ENCODE assay signal across 8 cellular contexts in genomic region chr13:49247722-49248432, GRCh38. TPM values are rescaled to one million over a fixed set of nuclear protein-coding genes. Genes with fewer than 3 reads are reported as not detected.
DNase-seq lines count a peak whose midpoint lies in the region; ATAC-seq and TF ChIP-seq lines count a peak whose summit lies in the region.

CDADC1 (plus strand) TSS chr13:49247925; CDS start chr13:49248038, 113 bp downstream.

- peak; percentile 86 for TF ChIP-seq POLR2A in right lobe of liver (IDR thresholded peaks at IDR 0.05)

- CTCF ChIA-PET in activated CD4-positive, alpha-beta memory T cell treated with anti-CD3 and anti-CD28 coated beads for 36 hours (lab: Charles Lee): interaction anchor here (1.0 to 2.9 kb wide), 8 partner anchors 8 to 44 kb away, joined by 3 to 33 read pairs (median 5); no protein-coding TSS in a partner anchor

- ATAC-seq in GM19328 (IDR thresholded peaks at IDR 0.05; ENCODE audit: unreplicated experiment) (peak; percentile 96), HG03521 (IDR thresholded peaks at IDR 0.05; ENCODE audit: unreplicated experiment) (peak; percentile 95), right lobe of liver (peak; percentile 96 to 98 (median 97))

- H3K4me1 Mint-ChIP-seq in activated CD4-positive, alpha-beta memory T cell treated with anti-CD3 and anti-CD28 coated beads for 36 hours (ENCODE audit: low read depth): peaks cover 34% of the 10 kb centered on the region

- POLR2A ChIA-PET in activated CD4-positive, alpha-beta memory T cell treated with anti-CD3 and anti-CD28 coated beads for 36 hours (lab: Charles Lee): interaction anchor here (0.8 to 2.5 kb wide), 7 partner anchors 10 to 272 kb away, joined by 3 to 13 read pairs (median 4); partner anchors contain the start of genes CAB39L, FNDC3A and SETDB2

- peak within 1 kb of the TSS; percentile 88 for H3K27ac Mint-ChIP-seq in activated CD4-positive, alpha-beta memory T cell treated with anti-CD3 and anti-CD28 coated beads for 36 hours

- no peaks in the 10 kb centered on the region for H3K36me3 ChIP-seq in right lobe of liver

- TF ChIP-seq CTCF in dorsolateral prefrontal cortex (IDR thresholded peaks at IDR 0.05 in 54 of 56, conservative IDR thresholded peaks at IDR 0.05 in 2 of 56; ENCODE audit: low read depth in 1 of 56, partially characterized antibody in 56 of 56) (peak in 36 of 56 donors; percentile 7 to 53 (median 32)), right lobe of liver (IDR thresholded peaks at IDR 0.05) (no peak)

- no peaks in the 10 kb centered on the region for H3K9me3 Mint-ChIP-seq in activated CD4-positive, alpha-beta memory T cell treated with anti-CD3 and anti-CD28 coated beads for 36 hours

- peak within 1 kb of the TSS; percentile 90 for H3K4me3 Mint-ChIP-seq in activated CD4-positive, alpha-beta memory T cell treated with anti-CD3 and anti-CD28 coated beads for 36 hours

- 1% methylated on average over 37 of the region's 42 CpGs for WGBS in right lobe of liver (ENCODE audit: insufficient coverage, low coverage, low lambda C conversion rate, missing lambda C conversion rate)

- peaks cover 3% of the 10 kb centered on the region for H3K36me3 Mint-ChIP-seq in activated CD4-positive, alpha-beta memory T cell treated with anti-CD3 and anti-CD28 coated beads for 36 hours

- DNase-seq in C1 segment of cervical spinal cord (lab: John Stamatoyannopoulos, UW) (peak; percentile 66 to 94 (median 90)), NCI-H82 treated with DMSO at 0.1 percent for 48 hours (lab: John Stamatoyannopoulos, UW; ENCODE audit: unreplicated experiment) (peak; percentile 91), dorsolateral prefrontal cortex (peak; percentile 92 to 99 (median 97)), right lobe of liver (peak; percentile 98 to 99 (median 99))
- DNase-seq in activated CD4-positive, alpha-beta memory T cell treated with anti-CD3 and anti-CD28 coated beads for 36 hours: peak; percentile 97
- DNase-seq in stimulated activated CD4-positive, alpha-beta T cell treated with anti-CD3 and anti-CD28 coated beads, Interleukin-4, amount 100 ng/mL, for 4 hours: peak; percentile 81 to 88

- H3K4me3 ChIP-seq in dorsolateral prefrontal cortex (peak within 1 kb of the TSS; percentile 65 to 99 (median 91)), right lobe of liver (peak within 1 kb of the TSS; percentile 68 to 93 (median 85))

- no peaks in the 10 kb centered on the region for H3K9me3 ChIP-seq in right lobe of liver

- no peaks in the 10 kb centered on the region for H3K27me3 Mint-ChIP-seq in activated CD4-positive, alpha-beta memory T cell treated with anti-CD3 and anti-CD28 coated beads for 36 hours

- intact Hi-C loops in activated CD4-positive, alpha-beta memory T cell treated with anti-CD3 and anti-CD28 coated beads for 36 hours (cut with micrococcal nuclease): loop anchor here (5.0 kb wide), 2 partner anchors 194 to 339 kb away; partner anchors contain the start of genes CAB39L, RCBTB1 and SETDB2
- intact Hi-C loops in dorsolateral prefrontal cortex (cut with DNase I): loop anchor here in 1 of 2 donors (5.0 kb wide), 1 partner anchor 194 kb away; the partner anchor contains the start of genes CAB39L and SETDB2
- intact Hi-C loops in right lobe of liver (cut with DNase I): no loop called here

- H3K27ac ChIP-seq in dorsolateral prefrontal cortex: peak within 1 kb of the TSS; percentile 26 to 96 (median 84)
- H3K27ac ChIP-seq in right lobe of liver: peak within 1 kb of the TSS; percentile 86 to 94 (median 90)

- H3K4me1 ChIP-seq in right lobe of liver: peaks cover 0 to 12% (median 4%) of the 10 kb centered on the region in 4 donors

- H3K27me3 ChIP-seq in dorsolateral prefrontal cortex: no peaks in the 10 kb centered on the region
- H3K27me3 ChIP-seq in right lobe of liver: no peaks in the 10 kb centered on the region

RNA-seq across cellular contexts. Expression of gene CDADC1, which starts in this region (rescaled TPM):
- total RNA-seq in activated CD4-positive, alpha-beta memory T cell treated with anti-CD3 and anti-CD28 coated beads for 36 hours: 10 to 100 TPM in 1 of 2 experiments, 1 to 10 TPM in 1; 9.0 to 11.1 TPM
- total RNA-seq in dorsolateral prefrontal cortex (10 to 100 TPM; 10.8 to 28.5 (median 17.3) TPM), right lobe of liver (10 to 100 TPM in 1 of 6 experiments, 1 to 10 TPM in 5; 2.2 to 10.1 (median 5.4) TPM)

Comparison
In these comparisons a context has a peak if more than half of its experiments do, and no peak if none do; other contexts are left out.
1. Peak in every context shown above with its lines: DNase-seq, ATAC-seq, H3K4me3 ChIP-seq and H3K27ac ChIP-seq.
2. CTCF ChIP-seq: peak in dorsolateral prefrontal cortex (36 of 56); none in right lobe of liver (0 of 4).